ENCODE assay signal across 15 cellular contexts in genomic region chr5:147437161-147437596, GRCh38.
DNase-seq lines count a peak whose midpoint lies in the region; ATAC-seq and TF ChIP-seq lines count a peak whose summit lies in the region.
"Had no signal": no experiment of that assay in that cellular context is flagged by ENCODE, and none has a peak within 500 bp of the region (broad histone marks: within the 10 kb centered on the region; RNA-seq: fewer than 3 reads in every experiment).

No MANE protein-coding gene starts in this region.

- H3K36me3 ChIP-seq in gastroesophageal sphincter (no peaks in the 10 kb centered on the region), upper lobe of right lung (no peaks in the 10 kb centered on the region), GM23248 (ENCODE audit: low read depth) (no peaks in the 10 kb centered on the region), SK-N-SH (replicated peaks in 1 of 2; ENCODE audit: control insufficient read depth in 1 of 2, insufficient read depth in 2 of 2, low read length in 1 of 2) (peaks cover 12 to 13% of the 10 kb centered on the region in 2 experiments)
- H3K36me3 ChIP-seq: HAP-1, heart right ventricle had no signal

- no peaks in the 10 kb centered on the region for H3F3A ChIP-seq in GM23248 (ENCODE audit: insufficient read depth)
- no peaks in the 10 kb centered on the region for H3F3A ChIP-seq in SK-N-SH (replicated peaks; ENCODE audit: insufficient read depth)

- in situ Hi-C loops in KBM-7 (cut with MboI; ENCODE audit: low pct_unique_long_range_greater_than_20kb, low sequenced_read_pairs) (no loop called here), GM23248 (cut with MboI) (no loop called here)

- H3K4me1 ChIP-seq in gastroesophageal sphincter (peaks cover 18 to 100% (median 27%) of the 10 kb centered on the region in 3 donors), upper lobe of right lung (peaks cover 12% of the 10 kb centered on the region), GM23248 (ENCODE audit: insufficient read depth) (peaks cover 12% of the 10 kb centered on the region), SK-N-SH (ENCODE audit: control insufficient read depth in 1 of 2, insufficient read depth in 2 of 2, low read depth in 1 of 2, low read length in 1 of 2) (peaks cover 0 to 22% of the 10 kb centered on the region in 2 experiments; a peak in 2 of 4 replicates)
- H3K4me1 ChIP-seq: HAP-1 had no signal

- CTCF ChIA-PET in SK-N-SH (lab: Yijun Ruan, JAX) = interaction anchor here (1.4 kb wide), 1 partner anchor 16 kb away, joined by 5 read pairs; no protein-coding TSS in a partner anchor

- DNase-seq in KBM-7 (peak; percentile 23), SKM-1 treated with dmso at 0.1 percent for 144 hours (lab: John Stamatoyannopoulos, UW; ENCODE audit: unreplicated experiment) (peak; percentile 85), upper lobe of right lung (no peak), GM23248 (no peak), AG08396 (ENCODE audit: low spot score) (no peak), SK-N-SH (no peak)
- DNase-seq: activated naive CD4-positive, alpha-beta T cell treated with Interleukin-2 at 50 U/mL for 16 hours; CD8-positive, alpha-beta T cell; heart right ventricle; stimulated activated naive CD8-positive, alpha-beta T cell treated with anti-CD3 and anti-CD28 coated beads, Interleukin-15, Interleukin-2, amounts not matched to agents 100 U/mL and 50 U/mL, for 24 hours; WERI-Rb-1 had no signal

- no peak overlapping the region for H3K4me2 ChIP-seq in GM23248 (ENCODE audit: unreplicated experiment)
- no peak overlapping the region for H3K4me2 ChIP-seq in SK-N-SH

- no peaks in the 10 kb centered on the region for H3K9me3 ChIP-seq in gastroesophageal sphincter
- H3K9me3 ChIP-seq in upper lobe of right lung = no peaks in the 10 kb centered on the region
- no peaks in the 10 kb centered on the region for H3K9me3 ChIP-seq in GM23248 (ENCODE audit: low read depth)
- no peaks in the 10 kb centered on the region for H3K9me3 ChIP-seq in SK-N-SH
- H3K9me3 ChIP-seq: HAP-1, heart right ventricle had no signal

- intact Hi-C loops in upper lobe of right lung (cut with DNase I) = no loop called here

- no peaks in the 10 kb centered on the region for H3K9me2 ChIP-seq in GM23248 (ENCODE audit: insufficient read depth)
- no peaks in the 10 kb centered on the region for H3K9me2 ChIP-seq in SK-N-SH

- TF ChIP-seq EP300 in gastroesophageal sphincter (IDR thresholded peaks at IDR 0.05) (no peak), SK-N-SH (IDR thresholded peaks at IDR 0.05; ENCODE audit: borderline replicate concordance in 1 of 2, low read depth in 1 of 2, low read length in 1 of 2) (no peak)

- no peak overlapping the region for H3K9ac ChIP-seq in GM23248
- H3K9ac ChIP-seq in SK-N-SH = no peak overlapping the region

- H4K20me1 ChIP-seq in GM23248 (ENCODE audit: insufficient read depth) (no peaks in the 10 kb centered on the region), SK-N-SH (ENCODE audit: insufficient read depth) (peaks cover 57% of the 10 kb centered on the region)

- H3K27me3 ChIP-seq in gastroesophageal sphincter (no peaks in the 10 kb centered on the region), upper lobe of right lung (no peaks in the 10 kb centered on the region), GM23248 (replicated peaks; ENCODE audit: insufficient read depth) (no peaks in the 10 kb centered on the region), SK-N-SH (ENCODE audit: insufficient read depth) (no peaks in the 10 kb centered on the region)
- H3K27me3 ChIP-seq: heart right ventricle had no signal

- no peak overlapping the region for H2AFZ ChIP-seq in GM23248
- no peak overlapping the region for H2AFZ ChIP-seq in SK-N-SH (ENCODE audit: low read depth)

- POLR2A ChIA-PET in SK-N-SH (lab: Yijun Ruan, JAX) = no interaction called here

- no peak for TF ChIP-seq RAD21 in SK-N-SH (IDR thresholded peaks at IDR 0.05; ENCODE audit: low read length)

- ATAC-seq in gastroesophageal sphincter = no peak
- ATAC-seq in upper lobe of right lung = peak; percentile 76
- ATAC-seq: CD8-positive, alpha-beta T cell; natural killer cell treated with Interleukin-12 subunit alpha and Interleukin-12 subunit beta and Interleukin-15 and Interleukin-18, amount 100 ng/mL, for 72 hours; stimulated activated naive CD8-positive, alpha-beta T cell treated with anti-CD3 and anti-CD28 coated beads, Interleukin-15, Interleukin-2, amounts not matched to agents 100 U/mL and 50 U/mL, for 24 hours had no signal

- H3K4me3 ChIP-seq in gastroesophageal sphincter (no peak overlapping the region), upper lobe of right lung (no peak overlapping the region), GM23248 (no peak overlapping the region), SK-N-SH (ENCODE audit: low read depth in 2 of 2, low read length in 1 of 2) (no peak overlapping the region)
- H3K4me3 ChIP-seq: HAP-1, heart right ventricle, SK-N-MC had no signal

- WGBS in gastroesophageal sphincter (ENCODE audit: low coverage in 1 of 2), 2 donors = 50% methylated on average over 3 of the region's 6 CpGs; no CpG with 5 or more reads in 1 of the 2 donors
- WGBS in GM23248 (ENCODE audit: low coverage in 1 of 2, low lambda C conversion rate in 2 of 2, missing lambda C conversion rate in 2 of 2), 2 experiments = 85 to 91% methylated on average over 6 of the region's 6 CpGs
- WGBS in SK-N-SH (ENCODE audit: low lambda C conversion rate) = 88% methylated on average over 6 of the region's 6 CpGs

- H3K27ac ChIP-seq in gastroesophageal sphincter (peak overlapping the region in 3 of 4 donors; percentile 26 to 62 (median 28)), upper lobe of right lung (no peak overlapping the region), GM23248 (no peak overlapping the region), SK-N-SH (ENCODE audit: low read depth in 2 of 2, low read length in 1 of 2) (no peak overlapping the region)
- H3K27ac ChIP-seq: SK-N-MC, WERI-Rb-1 had no signal

- TF ChIP-seq POLR2A in gastroesophageal sphincter (IDR thresholded peaks at IDR 0.05) = no peak

- no peak for TF ChIP-seq CTCF in gastroesophageal sphincter (IDR thresholded peaks at IDR 0.05)
- TF ChIP-seq CTCF in upper lobe of right lung (IDR thresholded peaks at IDR 0.05) = no peak
- TF ChIP-seq CTCF in SK-N-SH (IDR thresholded peaks at IDR 0.05) = no peak

- peaks cover 17% of the 10 kb centered on the region for H3K79me2 ChIP-seq in GM23248 (ENCODE audit: insufficient read depth)
- peaks cover 87% of the 10 kb centered on the region for H3K79me2 ChIP-seq in SK-N-SH (ENCODE audit: insufficient read depth)

TF ChIP-seq in SK-N-SH, 30 proteins besides CTCF, POLR2A, EP300 and RAD21:
- no peak for TF ChIP-seq GABPA (IDR thresholded peaks at IDR 0.05; ENCODE audit: low read depth)
- no peak for TF ChIP-seq RXRA (IDR thresholded peaks at IDR 0.05; ENCODE audit: borderline replicate concordance, low read depth)
- no peak for TF ChIP-seq NRF1 (IDR thresholded peaks at IDR 0.05; ENCODE audit: low read depth, low read length)
- no peak for TF ChIP-seq MXI1 (IDR thresholded peaks at IDR 0.05; ENCODE audit: low read depth, low read length)
- TF ChIP-seq YY1 (IDR thresholded peaks at IDR 0.05; ENCODE audit: low read depth) = no peak
- no peak for TF ChIP-seq FOSL2 (IDR thresholded peaks at IDR 0.05; ENCODE audit: borderline replicate concordance, low read depth)
- no peak for TF ChIP-seq GATA2 (CRISPR knock-in tag; IDR thresholded peaks at IDR 0.05)
- TF ChIP-seq IRF3 (IDR thresholded peaks at IDR 0.05; ENCODE audit: low read depth, low read length) = no peak
- TF ChIP-seq SMC3 (IDR thresholded peaks at IDR 0.05; ENCODE audit: low read depth, low read length) = no peak

Comparison
In these comparisons a context has a peak if more than half of its experiments do, and no peak if none do; other contexts are left out.
1. DNase-seq: peak in KBM-7 (single experiment) and SKM-1 treated with dmso at 0.1 percent for 144 hours (single experiment); none in upper lobe of right lung (single experiment), GM23248 (single experiment), AG08396 (single experiment) and SK-N-SH (single experiment).
2. H3K27ac ChIP-seq: peak in gastroesophageal sphincter (3 of 4); none in upper lobe of right lung (single experiment), GM23248 (single experiment) and SK-N-SH (0 of 2).